14 cellular contexts compared by ENCODE assay signal in the genomic region with DNA sequence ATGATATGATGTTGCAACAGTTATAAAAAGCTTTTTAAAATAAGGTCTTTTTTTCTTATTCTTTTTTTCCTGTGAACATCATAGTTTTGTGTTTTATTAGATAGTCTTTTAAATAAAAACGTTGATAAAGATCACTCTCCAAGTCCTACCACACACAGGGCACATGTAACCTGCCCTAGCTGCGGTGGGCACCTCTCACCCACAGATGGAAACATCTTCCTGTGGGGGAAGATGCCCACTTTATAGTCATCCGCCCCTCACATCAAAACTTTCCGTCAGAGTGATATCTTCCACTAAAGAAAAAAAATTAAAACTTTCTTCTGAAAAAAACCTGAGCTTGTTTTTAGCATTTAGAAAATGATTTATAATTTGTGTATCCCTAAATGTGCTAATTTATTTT. TPM values are rescaled to one million over a fixed set of nuclear protein-coding genes. Genes with fewer than 3 reads are reported as not detected.
A peak's percentile ranks its signal among the peaks of the same experiment; 100 is the strongest.
DNase-seq lines count a peak whose midpoint lies in the region; ATAC-seq and TF ChIP-seq lines count a peak whose summit lies in the region.
"Had no signal": no experiment of that assay in that cellular context is flagged by ENCODE, and none has a peak within 500 bp of the region (broad histone marks: within the 10 kb centered on the region; RNA-seq: fewer than 3 reads in every experiment).

No MANE protein-coding gene starts in this region.

- H3K4me1 ChIP-seq in upper lobe of right lung, result no peaks in the 10 kb centered on the region
- H3K4me1 ChIP-seq: sigmoid colon, upper lobe of left lung had no signal

- peak overlapping the region; percentile 62 for H3K27ac Mint-ChIP-seq in activated CD8-positive, alpha-beta memory T cell treated with anti-CD3 and anti-CD28 coated beads, Interleukin-2, amount 10 ng/mL, durations not matched to agents 7 days and 5 days
- H3K27ac Mint-ChIP-seq in activated naive CD8-positive, alpha-beta T cell treated with anti-CD3 and anti-CD28 coated beads, Interleukin-2, amount 10 ng/mL, durations not matched to agents 7 days and 5 days, result peak overlapping the region; percentile 74
- H3K27ac Mint-ChIP-seq: endodermal cell had no signal

- POLR2A ChIA-PET in activated naive CD8-positive, alpha-beta T cell treated with anti-CD3 and anti-CD28 coated beads, Interleukin-2, amount 10 ng/mL, durations not matched to agents 7 days and 5 days (lab: Charles Lee), result interaction anchor here (0.9 to 1.4 kb wide), 2 partner anchors 15 to 134 kb away, joined by 3 to 4 read pairs; no protein-coding TSS in a partner anchor

- H3K36me3 Mint-ChIP-seq in activated CD8-positive, alpha-beta memory T cell treated with anti-CD3 and anti-CD28 coated beads, Interleukin-2, amount 10 ng/mL, durations not matched to agents 7 days and 5 days, result peaks cover 6% of the 10 kb centered on the region
- H3K36me3 Mint-ChIP-seq in activated naive CD8-positive, alpha-beta T cell treated with anti-CD3 and anti-CD28 coated beads, Interleukin-2, amount 10 ng/mL, durations not matched to agents 7 days and 5 days, result no peaks in the 10 kb centered on the region

- no peak overlapping the region for H3K27ac ChIP-seq in upper lobe of right lung
- H3K27ac ChIP-seq: C4-2B, sigmoid colon, upper lobe of left lung had no signal

- intact Hi-C loops in upper lobe of right lung (cut with DNase I), result no loop called here

- no peak for DNase-seq in activated CD4-positive, CD25-positive, alpha-beta regulatory T cell treated with anti-CD3 and anti-CD28 coated beads, Interleukin-2, amount 50 U/mL, for 72 hours
- DNase-seq in activated CD8-positive, alpha-beta memory T cell treated with anti-CD3 and anti-CD28 coated beads, Interleukin-2, amount 10 ng/mL, durations not matched to agents 7 days and 5 days, result peak; percentile 57
- no peak for DNase-seq in activated naive CD8-positive, alpha-beta T cell treated with anti-CD3 and anti-CD28 coated beads, Interleukin-2, amount 10 ng/mL, durations not matched to agents 7 days and 5 days
- DNase-seq in stimulated activated CD8-positive, alpha-beta memory T cell treated with anti-CD3 and anti-CD28 coated beads, Interleukin-2, amount 100 ng/mL, for 1 hour (ENCODE audit: low read depth in 2 of 2), result peak; percentile 31 to 41
- DNase-seq in dermis blood vessel endothelial cell, result no peak
- no peak for DNase-seq in upper lobe of right lung
- no peak for DNase-seq in NCI-H1105 (lab: John Stamatoyannopoulos, UW)
- DNase-seq: DMS79, endodermal cell, MV-4-11, sigmoid colon, upper lobe of left lung had no signal

- H3K27me3 Mint-ChIP-seq in activated CD8-positive, alpha-beta memory T cell treated with anti-CD3 and anti-CD28 coated beads, Interleukin-2, amount 10 ng/mL, durations not matched to agents 7 days and 5 days, result no peaks in the 10 kb centered on the region
- no peaks in the 10 kb centered on the region for H3K27me3 Mint-ChIP-seq in activated naive CD8-positive, alpha-beta T cell treated with anti-CD3 and anti-CD28 coated beads, Interleukin-2, amount 10 ng/mL, durations not matched to agents 7 days and 5 days

- H3K4me1 Mint-ChIP-seq in activated CD8-positive, alpha-beta memory T cell treated with anti-CD3 and anti-CD28 coated beads, Interleukin-2, amount 10 ng/mL, durations not matched to agents 7 days and 5 days, result peaks cover 42% of the 10 kb centered on the region
- peaks cover 24% of the 10 kb centered on the region for H3K4me1 Mint-ChIP-seq in activated naive CD8-positive, alpha-beta T cell treated with anti-CD3 and anti-CD28 coated beads, Interleukin-2, amount 10 ng/mL, durations not matched to agents 7 days and 5 days

- no peak overlapping the region for H3K4me3 Mint-ChIP-seq in activated CD8-positive, alpha-beta memory T cell treated with anti-CD3 and anti-CD28 coated beads, Interleukin-2, amount 10 ng/mL, durations not matched to agents 7 days and 5 days
- H3K4me3 Mint-ChIP-seq in activated naive CD8-positive, alpha-beta T cell treated with anti-CD3 and anti-CD28 coated beads, Interleukin-2, amount 10 ng/mL, durations not matched to agents 7 days and 5 days, result peak overlapping the region; percentile 39
- H3K4me3 Mint-ChIP-seq: endodermal cell had no signal

- peaks cover 4% of the 10 kb centered on the region for H3K27me3 ChIP-seq in upper lobe of right lung
- H3K27me3 ChIP-seq: upper lobe of left lung had no signal

- no peaks in the 10 kb centered on the region for H3K36me3 ChIP-seq in upper lobe of right lung
- H3K36me3 ChIP-seq: sigmoid colon, upper lobe of left lung had no signal

- no peaks in the 10 kb centered on the region for H3K9me3 Mint-ChIP-seq in activated CD8-positive, alpha-beta memory T cell treated with anti-CD3 and anti-CD28 coated beads, Interleukin-2, amount 10 ng/mL, durations not matched to agents 7 days and 5 days (ENCODE audit: low read depth)
- H3K9me3 Mint-ChIP-seq in activated naive CD8-positive, alpha-beta T cell treated with anti-CD3 and anti-CD28 coated beads, Interleukin-2, amount 10 ng/mL, durations not matched to agents 7 days and 5 days, result no peaks in the 10 kb centered on the region
- H3K9me3 Mint-ChIP-seq: endodermal cell had no signal

- H3K9me3 ChIP-seq in upper lobe of right lung, result no peaks in the 10 kb centered on the region
- H3K9me3 ChIP-seq: sigmoid colon, upper lobe of left lung had no signal

- no peak overlapping the region for H3K4me3 ChIP-seq in upper lobe of right lung
- H3K4me3 ChIP-seq: sigmoid colon, upper lobe of left lung had no signal

- no peak for TF ChIP-seq CTCF in upper lobe of right lung (IDR thresholded peaks at IDR 0.05)

- ATAC-seq in activated CD4-positive, CD25-positive, alpha-beta regulatory T cell treated with anti-CD3 and anti-CD28 coated beads, Interleukin-2, amount 50 U/mL, for 24 hours, result peak; percentile 41 to 43
- peak; percentile 54 for ATAC-seq in activated CD8-positive, alpha-beta memory T cell treated with anti-CD3 and anti-CD28 coated beads, Interleukin-2, amount 10 ng/mL, durations not matched to agents 7 days and 5 days
- ATAC-seq in activated naive CD8-positive, alpha-beta T cell treated with anti-CD3 and anti-CD28 coated beads, Interleukin-2, amount 10 ng/mL, durations not matched to agents 7 days and 5 days (ENCODE audit: low read depth), result no peak
- no peak for ATAC-seq in upper lobe of right lung

- CTCF ChIA-PET in activated CD8-positive, alpha-beta memory T cell treated with anti-CD3 and anti-CD28 coated beads, Interleukin-2, amount 10 ng/mL, durations not matched to agents 7 days and 5 days (lab: Charles Lee), result interaction anchor here (1.4 to 2.2 kb wide), 5 partner anchors 9 to 41 kb away, joined by 3 to 11 read pairs (median 7); a partner anchor contains a TSS

RNA-seq across cellular contexts. Expression of a gene that starts 24.8 kb away (rescaled TPM):
- total RNA-seq in activated CD8-positive, alpha-beta memory T cell treated with anti-CD3 and anti-CD28 coated beads, Interleukin-2, amount 10 ng/mL, durations not matched to agents 7 days and 5 days, result 10 to 100 TPM; 19.2 to 68.1 TPM
- total RNA-seq in activated naive CD8-positive, alpha-beta T cell treated with anti-CD3 and anti-CD28 coated beads, Interleukin-2, amount 10 ng/mL, durations not matched to agents 7 days and 5 days, result 1 to 10 TPM; 2.7 to 3.2 TPM
- total RNA-seq in dermis blood vessel endothelial cell (0.09 and 0.51 TPM in 2 replicates), upper lobe of right lung (0.49 TPM)
- total RNA-seq: endodermal cell, sigmoid colon had no signal

RNA-seq across cellular contexts. Expression of a gene that starts 45.7 kb away (rescaled TPM):
- total RNA-seq in activated CD8-positive, alpha-beta memory T cell treated with anti-CD3 and anti-CD28 coated beads, Interleukin-2, amount 10 ng/mL, durations not matched to agents 7 days and 5 days, result 100 to 1,000 TPM; 310 to 434 TPM
- 100 to 1,000 TPM; 209 to 230 TPM for total RNA-seq in activated naive CD8-positive, alpha-beta T cell treated with anti-CD3 and anti-CD28 coated beads, Interleukin-2, amount 10 ng/mL, durations not matched to agents 7 days and 5 days
- total RNA-seq in dermis blood vessel endothelial cell, result 226 and 230 TPM in 2 replicates
- 184 TPM for total RNA-seq in upper lobe of right lung

Comparison
In these comparisons a context has a peak if more than half of its experiments do, and no peak if none do; other contexts are left out.
1. ATAC-seq: peak in activated CD4-positive, CD25-positive, alpha-beta regulatory T cell treated with anti-CD3 and anti-CD28 coated beads, Interleukin-2, amount 50 U/mL, for 24 hours (2 of 2) and activated CD8-positive, alpha-beta memory T cell treated with anti-CD3 and anti-CD28 coated beads, Interleukin-2, amount 10 ng/mL, durations not matched to agents 7 days and 5 days (single experiment); none in activated naive CD8-positive, alpha-beta T cell treated with anti-CD3 and anti-CD28 coated beads, Interleukin-2, amount 10 ng/mL, durations not matched to agents 7 days and 5 days (single experiment) and upper lobe of right lung (single experiment).
2. DNase-seq: peak in activated CD8-positive, alpha-beta memory T cell treated with anti-CD3 and anti-CD28 coated beads, Interleukin-2, amount 10 ng/mL, durations not matched to agents 7 days and 5 days (single experiment) and stimulated activated CD8-positive, alpha-beta memory T cell treated with anti-CD3 and anti-CD28 coated beads, Interleukin-2, amount 100 ng/mL, for 1 hour (2 of 2); none in activated CD4-positive, CD25-positive, alpha-beta regulatory T cell treated with anti-CD3 and anti-CD28 coated beads, Interleukin-2, amount 50 U/mL, for 72 hours (single experiment), activated naive CD8-positive, alpha-beta T cell treated with anti-CD3 and anti-CD28 coated beads, Interleukin-2, amount 10 ng/mL, durations not matched to agents 7 days and 5 days (single experiment), dermis blood vessel endothelial cell (single experiment), upper lobe of right lung (single experiment) and NCI-H1105 (single experiment).
3. RNA of a gene that starts 24.8 kb away (total RNA-seq): 19.2 to 68.1 TPM in activated CD8-positive, alpha-beta memory T cell treated with anti-CD3 and anti-CD28 coated beads, Interleukin-2, amount 10 ng/mL, durations not matched to agents 7 days and 5 days; 2.7 to 3.2 TPM in activated naive CD8-positive, alpha-beta T cell treated with anti-CD3 and anti-CD28 coated beads, Interleukin-2, amount 10 ng/mL, durations not matched to agents 7 days and 5 days, 0.09 to 0.51 TPM in dermis blood vessel endothelial cell and 0.49 TPM in upper lobe of right lung (single experiment); every median in the first group is over 4 times any median in the second.